Comparison of ENCODE assay signal across 2 cellular contexts in the genomic region with DNA sequence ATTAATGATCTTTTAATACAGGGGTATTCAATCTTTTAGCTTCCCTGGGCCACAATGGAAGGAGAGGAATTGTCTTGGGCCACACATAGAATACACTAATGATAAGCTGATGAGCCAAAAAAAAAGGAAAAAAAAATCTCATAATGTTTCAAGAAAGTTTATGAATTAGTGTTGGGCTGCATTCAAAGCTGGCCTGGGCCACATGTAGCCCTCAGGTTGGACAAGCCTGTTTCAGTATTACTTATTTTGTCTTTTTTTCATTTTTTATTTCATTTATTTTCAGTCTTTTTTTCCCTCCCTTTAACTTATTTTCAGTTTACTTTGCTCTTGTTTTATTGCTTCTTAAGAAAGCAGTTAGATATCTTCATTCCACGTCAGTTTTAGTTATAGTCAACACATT.
TF ChIP-seq lines count a peak whose summit lies in the region.

No MANE protein-coding gene starts in this region.

TF ChIP-seq in SK-N-SH, 30 proteins besides CTCF, POLR2A, EP300 and RAD21 (continued from another document):
- TF ChIP-seq, protein P1, sequence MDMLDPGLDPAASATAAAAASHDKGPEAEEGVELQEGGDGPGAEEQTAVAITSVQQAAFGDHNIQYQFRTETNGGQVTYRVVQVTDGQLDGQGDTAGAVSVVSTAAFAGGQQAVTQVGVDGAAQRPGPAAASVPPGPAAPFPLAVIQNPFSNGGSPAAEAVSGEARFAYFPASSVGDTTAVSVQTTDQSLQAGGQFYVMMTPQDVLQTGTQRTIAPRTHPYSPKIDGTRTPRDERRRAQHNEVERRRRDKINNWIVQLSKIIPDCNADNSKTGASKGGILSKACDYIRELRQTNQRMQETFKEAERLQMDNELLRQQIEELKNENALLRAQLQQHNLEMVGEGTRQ (IDR thresholded peaks at IDR 0.05; ENCODE audit: borderline replicate concordance, low read depth, low read length), result no peak
- TF ChIP-seq, protein P2, sequence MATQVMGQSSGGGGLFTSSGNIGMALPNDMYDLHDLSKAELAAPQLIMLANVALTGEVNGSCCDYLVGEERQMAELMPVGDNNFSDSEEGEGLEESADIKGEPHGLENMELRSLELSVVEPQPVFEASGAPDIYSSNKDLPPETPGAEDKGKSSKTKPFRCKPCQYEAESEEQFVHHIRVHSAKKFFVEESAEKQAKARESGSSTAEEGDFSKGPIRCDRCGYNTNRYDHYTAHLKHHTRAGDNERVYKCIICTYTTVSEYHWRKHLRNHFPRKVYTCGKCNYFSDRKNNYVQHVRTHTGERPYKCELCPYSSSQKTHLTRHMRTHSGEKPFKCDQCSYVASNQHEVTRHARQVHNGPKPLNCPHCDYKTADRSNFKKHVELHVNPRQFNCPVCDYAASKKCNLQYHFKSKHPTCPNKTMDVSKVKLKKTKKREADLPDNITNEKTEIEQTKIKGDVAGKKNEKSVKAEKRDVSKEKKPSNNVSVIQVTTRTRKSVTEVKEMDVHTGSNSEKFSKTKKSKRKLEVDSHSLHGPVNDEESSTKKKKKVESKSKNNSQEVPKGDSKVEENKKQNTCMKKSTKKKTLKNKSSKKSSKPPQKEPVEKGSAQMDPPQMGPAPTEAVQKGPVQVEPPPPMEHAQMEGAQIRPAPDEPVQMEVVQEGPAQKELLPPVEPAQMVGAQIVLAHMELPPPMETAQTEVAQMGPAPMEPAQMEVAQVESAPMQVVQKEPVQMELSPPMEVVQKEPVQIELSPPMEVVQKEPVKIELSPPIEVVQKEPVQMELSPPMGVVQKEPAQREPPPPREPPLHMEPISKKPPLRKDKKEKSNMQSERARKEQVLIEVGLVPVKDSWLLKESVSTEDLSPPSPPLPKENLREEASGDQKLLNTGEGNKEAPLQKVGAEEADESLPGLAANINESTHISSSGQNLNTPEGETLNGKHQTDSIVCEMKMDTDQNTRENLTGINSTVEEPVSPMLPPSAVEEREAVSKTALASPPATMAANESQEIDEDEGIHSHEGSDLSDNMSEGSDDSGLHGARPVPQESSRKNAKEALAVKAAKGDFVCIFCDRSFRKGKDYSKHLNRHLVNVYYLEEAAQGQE (IDR thresholded peaks at IDR 0.05; ENCODE audit: low read depth, low read length), result no peak

TF ChIP-seq in SK-N-SH treated with all-trans-retinoic acid at 6 μM for 48 hours, 23 proteins besides CTCF, POLR2A, EP300 and RAD21 (continued from another document):
- TF ChIP-seq TOX (CRISPR knock-in tag; IDR thresholded peaks at IDR 0.05; ENCODE audit: borderline replicate concordance) (no peak), PPARA (CRISPR knock-in tag; IDR thresholded peaks at IDR 0.05; ENCODE audit: borderline replicate concordance) (no peak), ZNF8 (CRISPR knock-in tag; IDR thresholded peaks at IDR 0.05) (no peak), ZFP30 (CRISPR knock-in tag; IDR thresholded peaks at IDR 0.05) (no peak), ZNF70 (CRISPR knock-in tag; IDR thresholded peaks at IDR 0.05) (no peak), TCF4 (CRISPR knock-in tag; IDR thresholded peaks at IDR 0.05; ENCODE audit: borderline replicate concordance) (no peak), ESRRG (CRISPR knock-in tag; IDR thresholded peaks at IDR 0.05) (no peak), ZNF565 (CRISPR knock-in tag; conservative IDR thresholded peaks at IDR 0.05; ENCODE audit: low read depth) (no peak), ARNTL (CRISPR knock-in tag; IDR thresholded peaks at IDR 0.05; ENCODE audit: borderline replicate concordance, low read depth) (no peak), ZC3H10 (CRISPR knock-in tag; IDR thresholded peaks at IDR 0.05) (no peak)
- TF ChIP-seq, protein P3, sequence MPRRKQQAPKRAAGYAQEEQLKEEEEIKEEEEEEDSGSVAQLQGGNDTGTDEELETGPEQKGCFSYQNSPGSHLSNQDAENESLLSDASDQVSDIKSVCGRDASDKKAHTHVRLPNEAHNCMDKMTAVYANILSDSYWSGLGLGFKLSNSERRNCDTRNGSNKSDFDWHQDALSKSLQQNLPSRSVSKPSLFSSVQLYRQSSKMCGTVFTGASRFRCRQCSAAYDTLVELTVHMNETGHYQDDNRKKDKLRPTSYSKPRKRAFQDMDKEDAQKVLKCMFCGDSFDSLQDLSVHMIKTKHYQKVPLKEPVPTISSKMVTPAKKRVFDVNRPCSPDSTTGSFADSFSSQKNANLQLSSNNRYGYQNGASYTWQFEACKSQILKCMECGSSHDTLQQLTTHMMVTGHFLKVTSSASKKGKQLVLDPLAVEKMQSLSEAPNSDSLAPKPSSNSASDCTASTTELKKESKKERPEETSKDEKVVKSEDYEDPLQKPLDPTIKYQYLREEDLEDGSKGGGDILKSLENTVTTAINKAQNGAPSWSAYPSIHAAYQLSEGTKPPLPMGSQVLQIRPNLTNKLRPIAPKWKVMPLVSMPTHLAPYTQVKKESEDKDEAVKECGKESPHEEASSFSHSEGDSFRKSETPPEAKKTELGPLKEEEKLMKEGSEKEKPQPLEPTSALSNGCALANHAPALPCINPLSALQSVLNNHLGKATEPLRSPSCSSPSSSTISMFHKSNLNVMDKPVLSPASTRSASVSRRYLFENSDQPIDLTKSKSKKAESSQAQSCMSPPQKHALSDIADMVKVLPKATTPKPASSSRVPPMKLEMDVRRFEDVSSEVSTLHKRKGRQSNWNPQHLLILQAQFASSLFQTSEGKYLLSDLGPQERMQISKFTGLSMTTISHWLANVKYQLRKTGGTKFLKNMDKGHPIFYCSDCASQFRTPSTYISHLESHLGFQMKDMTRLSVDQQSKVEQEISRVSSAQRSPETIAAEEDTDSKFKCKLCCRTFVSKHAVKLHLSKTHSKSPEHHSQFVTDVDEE (CRISPR knock-in tag; IDR thresholded peaks at IDR 0.05), result no peak
- TF ChIP-seq, protein P4, sequence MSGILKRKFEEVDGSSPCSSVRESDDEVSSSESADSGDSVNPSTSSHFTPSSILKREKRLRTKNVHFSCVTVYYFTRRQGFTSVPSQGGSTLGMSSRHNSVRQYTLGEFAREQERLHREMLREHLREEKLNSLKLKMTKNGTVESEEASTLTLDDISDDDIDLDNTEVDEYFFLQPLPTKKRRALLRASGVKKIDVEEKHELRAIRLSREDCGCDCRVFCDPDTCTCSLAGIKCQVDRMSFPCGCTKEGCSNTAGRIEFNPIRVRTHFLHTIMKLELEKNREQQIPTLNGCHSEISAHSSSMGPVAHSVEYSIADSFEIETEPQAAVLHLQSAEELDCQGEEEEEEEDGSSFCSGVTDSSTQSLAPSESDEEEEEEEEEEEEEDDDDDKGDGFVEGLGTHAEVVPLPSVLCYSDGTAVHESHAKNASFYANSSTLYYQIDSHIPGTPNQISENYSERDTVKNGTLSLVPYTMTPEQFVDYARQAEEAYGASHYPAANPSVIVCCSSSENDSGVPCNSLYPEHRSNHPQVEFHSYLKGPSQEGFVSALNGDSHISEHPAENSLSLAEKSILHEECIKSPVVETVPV (CRISPR knock-in tag; IDR thresholded peaks at IDR 0.05), result no peak
- TF ChIP-seq, protein P5, sequence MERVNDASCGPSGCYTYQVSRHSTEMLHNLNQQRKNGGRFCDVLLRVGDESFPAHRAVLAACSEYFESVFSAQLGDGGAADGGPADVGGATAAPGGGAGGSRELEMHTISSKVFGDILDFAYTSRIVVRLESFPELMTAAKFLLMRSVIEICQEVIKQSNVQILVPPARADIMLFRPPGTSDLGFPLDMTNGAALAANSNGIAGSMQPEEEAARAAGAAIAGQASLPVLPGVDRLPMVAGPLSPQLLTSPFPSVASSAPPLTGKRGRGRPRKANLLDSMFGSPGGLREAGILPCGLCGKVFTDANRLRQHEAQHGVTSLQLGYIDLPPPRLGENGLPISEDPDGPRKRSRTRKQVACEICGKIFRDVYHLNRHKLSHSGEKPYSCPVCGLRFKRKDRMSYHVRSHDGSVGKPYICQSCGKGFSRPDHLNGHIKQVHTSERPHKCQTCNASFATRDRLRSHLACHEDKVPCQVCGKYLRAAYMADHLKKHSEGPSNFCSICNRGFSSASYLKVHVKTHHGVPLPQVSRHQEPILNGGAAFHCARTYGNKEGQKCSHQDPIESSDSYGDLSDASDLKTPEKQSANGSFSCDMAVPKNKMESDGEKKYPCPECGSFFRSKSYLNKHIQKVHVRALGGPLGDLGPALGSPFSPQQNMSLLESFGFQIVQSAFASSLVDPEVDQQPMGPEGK (CRISPR knock-in tag; IDR thresholded peaks at IDR 0.05; ENCODE audit: borderline replicate concordance), result no peak
TF ChIP-seq in SK-N-SH treated with all-trans-retinoic acid at 6 μM for 48 hours: peak in this region for 0.
